In genomic region chr2:190881074-190881479, GRCh38 we compare ENCODE assay signal across 8 cellular contexts.
DNase-seq lines count a peak whose midpoint lies in the region; ATAC-seq and TF ChIP-seq lines count a peak whose summit lies in the region.

No MANE protein-coding gene starts in this region.

- no peaks in the 10 kb centered on the region for H3K27me3 ChIP-seq in iPS-15b (ENCODE audit: control insufficient read depth, insufficient read depth, low read length)

- H3K36me3 ChIP-seq in iPS-15b (ENCODE audit: control insufficient read depth, insufficient read depth, low read length) = no peaks in the 10 kb centered on the region

- peaks cover 48% of the 10 kb centered on the region for H3K4me1 Mint-ChIP-seq in activated naive CD8-positive, alpha-beta T cell (ENCODE audit: low read depth)
- H3K4me1 Mint-ChIP-seq in stimulated activated naive CD8-positive, alpha-beta T cell treated with anti-CD3 and anti-CD28 coated beads, Interleukin-15, amount 100 ng/mL, for 72 hours = peaks cover 38% of the 10 kb centered on the region

- TF ChIP-seq CTCF in HFF-Myc (IDR thresholded peaks at IDR 0.05; ENCODE audit: low read depth, low read length, missing control alignments) = no peak

- no peaks in the 10 kb centered on the region for H3K27me3 Mint-ChIP-seq in activated naive CD8-positive, alpha-beta T cell
- H3K27me3 Mint-ChIP-seq in stimulated activated naive CD8-positive, alpha-beta T cell treated with anti-CD3 and anti-CD28 coated beads, Interleukin-15, amount 100 ng/mL, for 72 hours = no peaks in the 10 kb centered on the region

- peak overlapping the region; percentile 98 for H3K27ac Mint-ChIP-seq in activated naive CD8-positive, alpha-beta T cell
- peak overlapping the region; percentile 97 to 99 for H3K27ac Mint-ChIP-seq in stimulated activated naive CD8-positive, alpha-beta T cell treated with anti-CD3 and anti-CD28 coated beads, Interleukin-15, amount 100 ng/mL, for 72 hours

- H3K4me3 ChIP-seq in HFF-Myc (replicated peaks; ENCODE audit: low read depth, low read length) = peak overlapping the region; percentile 78
- H3K4me3 ChIP-seq in iPS-15b (ENCODE audit: low read depth, low read length) = peak overlapping the region; percentile 72

- H3K4me1 ChIP-seq in iPS-15b (ENCODE audit: control insufficient read depth, insufficient read depth, low read length) = peaks cover 6% of the 10 kb centered on the region

- DNase-seq in AG20443 (ENCODE audit: low spot score) (peak; percentile 21), HFF-Myc (ENCODE audit: extremely low read depth, low read depth) (no peak), inferior parietal cortex (ENCODE audit: extremely low spot score) (no peak)
- no peak for DNase-seq in stimulated activated naive CD8-positive, alpha-beta T cell treated with anti-CD3 and anti-CD28 coated beads, Interleukin-15, amount 100 ng/mL, for 72 hours
- no peak for DNase-seq in stimulated activated CD8-positive, alpha-beta memory T cell treated with anti-CD3 and anti-CD28 coated beads, Interleukin-4, amount 100 ng/mL, for 48 hours

- H3K9ac ChIP-seq in iPS-15b (ENCODE audit: low read depth, low read length) = peak overlapping the region; percentile 62

- H3K4me3 Mint-ChIP-seq in activated naive CD8-positive, alpha-beta T cell = peak overlapping the region; percentile 97
- H3K4me3 Mint-ChIP-seq in stimulated activated naive CD8-positive, alpha-beta T cell treated with anti-CD3 and anti-CD28 coated beads, Interleukin-15, amount 100 ng/mL, for 72 hours = peak overlapping the region; percentile 92 to 97

- no peak for ATAC-seq in stimulated activated naive CD8-positive, alpha-beta T cell treated with anti-CD3 and anti-CD28 coated beads, Interleukin-15, amount 100 ng/mL, for 72 hours
- ATAC-seq in HG02642 (IDR thresholded peaks at IDR 0.05; ENCODE audit: poor library complexity, unreplicated experiment) = no peak

- H3K9me3 ChIP-seq in iPS-15b (ENCODE audit: control insufficient read depth, insufficient read depth, low read length) = no peaks in the 10 kb centered on the region

- no peaks in the 10 kb centered on the region for H3K9me3 Mint-ChIP-seq in activated naive CD8-positive, alpha-beta T cell (ENCODE audit: low read depth)
- no peaks in the 10 kb centered on the region for H3K9me3 Mint-ChIP-seq in stimulated activated naive CD8-positive, alpha-beta T cell treated with anti-CD3 and anti-CD28 coated beads, Interleukin-15, amount 100 ng/mL, for 72 hours

- peaks cover 16% of the 10 kb centered on the region for H3K36me3 Mint-ChIP-seq in activated naive CD8-positive, alpha-beta T cell
